ENCODE assay signal across 19 cellular contexts in genomic region chr1:50214764-50215163, GRCh38.
"Had no signal": no experiment of that assay in that cellular context is flagged by ENCODE, and none has a peak within 500 bp of the region (broad histone marks: within the 10 kb centered on the region; RNA-seq: fewer than 3 reads in every experiment).

No MANE protein-coding gene starts in this region.

- H3K4me3 ChIP-seq: heart left ventricle, left lung, sigmoid colon, smooth muscle cell, thoracic aorta, upper lobe of left lung had no signal

- ATAC-seq: activated CD4-positive, CD25-positive, alpha-beta regulatory T cell treated with anti-CD3 and anti-CD28 coated beads, Interleukin-2, amount 50 U/mL, for 24 hours; activated naive CD4-positive, alpha-beta T cell treated with anti-CD3 and anti-CD28 coated beads, Interleukin-2, amount 50 U/mL, for 72 hours; heart left ventricle; left lung; naive thymus-derived CD4-positive, alpha-beta T cell had no signal

- H3K36me3 ChIP-seq: heart left ventricle, left lung, sigmoid colon, thoracic aorta, upper lobe of left lung had no signal

- H3K4me2 ChIP-seq: smooth muscle cell had no signal

- H3K27ac ChIP-seq: heart left ventricle, left lung, sigmoid colon, thoracic aorta, upper lobe of left lung had no signal

- H3K9me3 ChIP-seq: heart left ventricle, left lung, sigmoid colon, thoracic aorta, upper lobe of left lung had no signal

- H3K27me3 ChIP-seq: left lung, sigmoid colon, upper lobe of left lung had no signal

- DNase-seq: activated CD4-positive, alpha-beta T cell treated with anti-CD3 and anti-CD28 coated beads, Interleukin-2, amount 10 ng/mL, durations not matched to agents 24 days and 14 days; activated gamma-delta T cell treated with Interleukin-2 at 50 U/mL for 16 hours; activated T-cell treated with anti-CD3 and anti-CD28 coated beads, Interleukin-2, amount 50 U/mL, for 1 hour; aorta; caudate nucleus; effector CD4-positive, alpha-beta T cell; heart left ventricle; naive thymus-derived CD4-positive, alpha-beta T cell; posterior cingulate gyrus; sigmoid colon; stimulated activated CD4-positive, alpha-beta T cell treated with anti-CD3 and anti-CD28 coated beads, Interleukin-15, amount 100 ng/mL, for 24 hours; stimulated activated CD8-positive, alpha-beta memory T cell treated with anti-CD3 and anti-CD28 coated beads, Interleukin-4, amount 100 ng/mL, for 48 hours; stimulated activated naive B cell treated with anti-CD40 and anti-IgM and Interleukin-4, amounts not matched to agents 10 μg/mL and 1 μg/mL and 100 μg/mL, for 72 hours had no signal

- H3K4me1 ChIP-seq: heart left ventricle, left lung, sigmoid colon, upper lobe of left lung had no signal
